13 cellular contexts compared by ENCODE assay signal in genomic region chr3:196608693-196609092, GRCh38.
"Had no signal": no experiment of that assay in that cellular context is flagged by ENCODE, and none has a peak within 500 bp of the region (broad histone marks: within the 10 kb centered on the region; RNA-seq: fewer than 3 reads in every experiment).

No MANE protein-coding gene starts in this region.

- H3K36me3 ChIP-seq: left ventricle myocardium inferior, neutrophil, pancreas, thyroid gland, upper lobe of right lung had no signal

- H3K27ac Mint-ChIP-seq: brain had no signal

- H3K36me3 Mint-ChIP-seq: activated naive CD4-positive, alpha-beta T cell treated with anti-CD3 and anti-CD28 coated beads, Interleukin-2, amount 50 U/mL, for 72 hours; brain; immature natural killer cell; natural killer cell treated with Interleukin-12 subunit alpha and Interleukin-12 subunit beta and Interleukin-15 and Interleukin-18, amount 100 ng/mL, for 72 hours had no signal

- FAIRE-seq: pancreas had no signal

- H3K9me3 Mint-ChIP-seq: activated CD8-positive, alpha-beta T cell treated with anti-CD3 and anti-CD28 coated beads for 36 hours; activated naive CD4-positive, alpha-beta T cell treated with anti-CD3 and anti-CD28 coated beads, Interleukin-2, amount 50 U/mL, for 72 hours; immature natural killer cell; natural killer cell treated with Interleukin-12 subunit alpha and Interleukin-12 subunit beta and Interleukin-15 and Interleukin-18, amount 100 ng/mL, for 72 hours; T-helper 1 cell treated with Interleukin-12 subunit alpha and Interleukin-12 subunit beta and Interleukin-4 antibody, amounts not matched to agents 30 μg/mL and 1 μg/mL, for 36 hours had no signal

- H3K27me3 ChIP-seq: neutrophil, pancreas, thyroid gland, upper lobe of right lung had no signal

- H3K27ac ChIP-seq: psoas muscle, thyroid gland had no signal

- H3K4me1 ChIP-seq: psoas muscle had no signal

- H3K4me3 ChIP-seq: left ventricle myocardium inferior, pancreas, thyroid gland, upper lobe of right lung had no signal

- H3K4me3 Mint-ChIP-seq: brain had no signal

- H3K9me3 ChIP-seq: neutrophil, pancreas, psoas muscle, thyroid gland, upper lobe of right lung had no signal

- H3K27me3 Mint-ChIP-seq: activated CD8-positive, alpha-beta memory T cell treated with anti-CD3 and anti-CD28 coated beads, Interleukin-2, amount 10 ng/mL, durations not matched to agents 7 days and 5 days; activated CD8-positive, alpha-beta T cell treated with anti-CD3 and anti-CD28 coated beads for 36 hours; natural killer cell treated with Interleukin-12 subunit alpha and Interleukin-12 subunit beta and Interleukin-15 and Interleukin-18, amount 100 ng/mL, for 72 hours had no signal
